Comparison of ENCODE assay signal across 8 cellular contexts in the genomic region with DNA sequence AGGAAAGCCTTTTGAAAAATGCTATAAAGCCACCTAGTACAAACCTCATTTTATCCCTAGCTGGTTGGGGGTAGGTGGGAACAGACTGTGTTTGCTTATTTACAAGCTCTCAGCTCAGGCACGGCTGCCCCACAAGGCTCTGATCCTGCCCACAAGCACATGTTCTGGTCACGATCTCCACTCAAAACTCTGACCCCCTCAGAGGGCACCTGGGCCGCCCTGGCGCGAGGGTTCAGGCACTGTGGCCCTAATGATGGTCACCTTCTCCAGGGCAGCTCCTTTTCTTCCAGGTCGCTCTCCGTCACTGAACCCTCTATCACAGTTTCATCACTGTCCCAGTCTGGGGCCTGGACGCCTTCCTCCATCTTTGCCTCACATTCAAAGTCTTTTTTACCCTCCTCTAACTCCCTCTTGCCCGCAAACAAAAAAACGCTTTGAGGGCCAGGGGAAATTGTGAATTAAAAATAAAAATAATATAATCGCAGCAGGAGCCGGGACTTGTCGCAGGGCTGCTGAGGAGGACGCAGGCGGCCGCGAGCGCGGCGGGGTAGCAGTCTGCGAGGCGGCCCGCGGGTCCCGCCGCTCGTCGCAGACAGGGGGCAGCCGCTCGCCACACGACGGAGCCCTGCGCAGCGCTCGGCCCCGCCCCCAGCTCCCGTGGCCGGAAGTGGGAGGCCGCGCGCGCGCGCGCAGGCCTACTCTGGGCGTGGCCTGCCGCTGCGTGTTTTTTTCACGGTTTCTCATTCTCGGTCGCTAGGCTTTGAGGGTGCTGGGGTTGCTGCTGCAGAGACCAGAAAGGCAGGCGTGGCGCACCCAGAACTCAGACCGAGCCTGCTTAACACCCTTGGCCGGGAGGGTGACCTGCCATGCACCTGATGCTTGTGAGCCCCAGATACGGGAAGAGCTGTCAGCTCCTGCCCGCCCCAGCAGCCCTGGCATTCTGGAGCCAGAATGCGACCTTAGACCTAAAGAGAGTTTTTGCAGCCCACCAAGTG. TPM values are rescaled to one million over a fixed set of nuclear protein-coding genes. Genes with fewer than 3 reads are reported as not detected.
A peak's percentile ranks its signal among the peaks of the same experiment; 100 is the strongest.
DNase-seq lines count a peak whose midpoint lies in the region; ATAC-seq and TF ChIP-seq lines count a peak whose summit lies in the region.

A gene with protein sequence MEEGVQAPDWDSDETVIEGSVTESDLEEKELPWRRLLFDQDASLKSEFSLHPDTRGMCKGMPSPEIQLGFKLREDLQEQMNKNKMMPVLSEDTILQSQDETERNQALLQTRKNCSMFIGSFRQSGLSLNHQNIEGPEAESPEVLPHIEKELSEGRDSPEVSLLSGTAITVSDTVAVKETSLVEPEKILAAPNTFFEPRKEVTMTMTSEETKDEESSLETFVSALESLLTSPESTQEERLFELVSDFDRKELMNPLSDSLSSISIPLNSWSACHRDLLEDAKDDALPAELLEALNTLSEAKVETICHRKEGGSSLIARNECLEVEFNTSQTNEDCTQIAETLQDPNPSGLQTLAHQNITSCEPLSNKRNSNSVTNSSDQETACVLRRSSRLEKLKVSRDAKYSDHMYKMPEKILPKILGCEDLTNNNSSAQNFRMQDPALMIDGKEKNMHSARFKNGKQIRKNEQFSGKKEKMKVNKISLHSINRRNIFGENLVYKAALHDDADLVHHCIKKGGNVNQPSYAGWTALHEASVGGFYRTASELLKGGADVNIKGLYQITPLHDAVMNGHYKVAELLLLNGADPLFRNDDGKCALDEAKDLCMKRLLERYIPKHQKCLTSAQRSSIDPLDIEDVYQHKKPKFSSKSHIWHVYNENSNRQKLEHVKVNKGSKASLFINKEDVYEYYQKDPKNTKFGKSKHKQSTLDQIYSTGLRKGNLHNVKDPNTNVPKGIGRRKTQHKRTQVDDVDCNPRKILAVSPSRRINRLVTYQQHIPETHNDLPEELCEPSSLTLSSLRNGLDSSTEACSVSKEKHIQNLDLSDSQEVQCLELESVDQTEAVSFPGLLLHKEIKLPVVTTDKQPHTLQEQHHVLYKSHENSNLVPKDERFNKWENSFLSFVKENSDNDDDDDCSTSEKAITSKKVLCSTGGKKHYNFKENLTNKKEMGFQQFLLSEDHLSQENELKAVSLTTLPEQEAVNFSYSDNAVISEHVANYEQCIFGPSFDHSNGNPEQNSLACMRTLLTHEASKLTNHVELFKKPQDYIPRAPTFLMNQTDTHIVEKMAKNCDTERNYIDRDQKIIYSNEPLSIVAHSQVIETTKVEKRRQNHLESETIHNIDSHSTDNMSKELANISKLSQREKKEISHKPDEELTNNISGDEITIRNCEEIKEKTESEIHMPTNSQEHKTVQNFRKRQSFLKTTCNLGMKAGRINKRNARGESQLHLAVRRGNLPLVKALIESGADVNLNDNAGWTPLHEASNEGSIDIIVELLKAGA (N-terminal part only) (minus strand): TSS at position 557 of the 995 bp plus-strand sequence. CDS start 192 bp downstream, at position 365.

- peak; percentile 94 to 97 (median 97) for TF ChIP-seq CTCF in esophagus muscularis mucosa (IDR thresholded peaks at IDR 0.05)

- no peaks in the 10 kb centered on the region for H3K27me3 ChIP-seq in esophagus muscularis mucosa

- H3K27ac ChIP-seq in esophagus muscularis mucosa (replicated peaks in 1 of 4) = peak within 1 kb of the TSS; percentile 64 to 81 (median 75)

- H3K36me3 Mint-ChIP-seq in activated T-cell treated with anti-CD3 and anti-CD28 coated beads, Interleukin-2, amount 50 U/mL, for 4 hours (ENCODE audit: insufficient read depth) = no peaks in the 10 kb centered on the region

- H3K9me3 Mint-ChIP-seq in activated T-cell treated with anti-CD3 and anti-CD28 coated beads, Interleukin-2, amount 50 U/mL, for 4 hours = no peaks in the 10 kb centered on the region

- H3K9me3 ChIP-seq in esophagus muscularis mucosa = no peaks in the 10 kb centered on the region

- no peaks in the 10 kb centered on the region for H3K27me3 Mint-ChIP-seq in activated T-cell treated with anti-CD3 and anti-CD28 coated beads, Interleukin-2, amount 50 U/mL, for 4 hours (ENCODE audit: low read depth)

- intact Hi-C loops in esophagus muscularis mucosa (cut with DNase I) = loop anchor here (2.0 to 10.0 kb wide), 3 partner anchors 100 to 448 kb away; a partner anchor contains a TSS

- H3K36me3 ChIP-seq in esophagus muscularis mucosa = no peaks in the 10 kb centered on the region

- no peak for TF ChIP-seq EP300 in esophagus muscularis mucosa (IDR thresholded peaks at IDR 0.05)

- no peak for TF ChIP-seq POLR2A in esophagus muscularis mucosa (IDR thresholded peaks at IDR 0.05; ENCODE audit: low read depth)

- peak within 1 kb of the TSS; percentile 65 to 75 (median 68) for H3K4me3 ChIP-seq in esophagus muscularis mucosa

- ATAC-seq in GM21515 (IDR thresholded peaks at IDR 0.05; ENCODE audit: unreplicated experiment) = peak; percentile 99
- ATAC-seq in activated T-cell treated with anti-CD3 and anti-CD28 coated beads, Interleukin-2, amount 50 U/mL, for 4 hours = peak; percentile 99

- H3K4me3 Mint-ChIP-seq in activated T-cell treated with anti-CD3 and anti-CD28 coated beads, Interleukin-2, amount 50 U/mL, for 4 hours = peak within 1 kb of the TSS; percentile 89

- peaks cover 12% of the 10 kb centered on the region for H3K4me1 Mint-ChIP-seq in activated T-cell treated with anti-CD3 and anti-CD28 coated beads, Interleukin-2, amount 50 U/mL, for 4 hours (ENCODE audit: low read depth)

- H3K4me1 ChIP-seq in esophagus muscularis mucosa = peaks cover 3 to 16% (median 12%) of the 10 kb centered on the region in 4 donors

- DNase-seq in DMS153 treated with DMSO at 0.1 percent for 48 hours (lab: John Stamatoyannopoulos, UW; ENCODE audit: unreplicated experiment) (peak; percentile 34), HuH-7 (ENCODE audit: low spot score) (peak; percentile 75), OCI-M1 (lab: John Stamatoyannopoulos, UW) (peak; percentile 90), esophagus muscularis mucosa (ENCODE audit: extremely low spot score) (no peak), myocyte (ENCODE audit: low read depth) (peak; percentile 81)
- peak; percentile 87 for DNase-seq in activated T-cell treated with anti-CD3 and anti-CD28 coated beads, Interleukin-2, amount 50 U/mL, for 4 hours
- peak; percentile 72 to 86 for DNase-seq in stimulated activated CD8-positive, alpha-beta memory T cell treated with anti-CD3 and anti-CD28 coated beads, Interleukin-7, amount 100 ng/mL, for 4 hours (ENCODE audit: low read depth in 2 of 2)

- WGBS in esophagus muscularis mucosa = 7% methylated on average over 34 of the region's 58 CpGs

RNA-seq across cellular contexts. Expression of the gene that starts here (rescaled TPM):
- total RNA-seq in activated T-cell treated with anti-CD3 and anti-CD28 coated beads, Interleukin-2, amount 50 U/mL, for 4 hours = under 1 TPM; 0.37 to 0.56 (median 0.41) TPM
- total RNA-seq in esophagus muscularis mucosa (under 1 TPM; under 0.01 to 0.11 (median 0.03) TPM), myocyte (0.03 TPM in 1 of 2 replicates, not detected in the other)
- not detected for polyA plus RNA-seq in myocyte (2012)

Comparison
In these comparisons a context has a peak if more than half of its experiments do, and no peak if none do; other contexts are left out.
1. Peak in DNase-seq and ATAC-seq in activated T-cell treated with anti-CD3 and anti-CD28 coated beads, Interleukin-2, amount 50 U/mL, for 4 hours; RNA of the gene not detected or under 1 TPM.
2. Peak in DNase-seq in myocyte; RNA of the gene not detected or under 1 TPM.